In genomic region chr3:117892431-117892841, GRCh38 we compare ENCODE assay signal across 19 cellular contexts.
DNase-seq lines count a peak whose midpoint lies in the region; ATAC-seq and TF ChIP-seq lines count a peak whose summit lies in the region.
"Had no signal": no experiment of that assay in that cellular context is flagged by ENCODE, and none has a peak within 500 bp of the region (broad histone marks: within the 10 kb centered on the region; RNA-seq: fewer than 3 reads in every experiment).

No MANE protein-coding gene starts in this region.

- H3K27ac ChIP-seq in RWPE2 (ENCODE audit: poor library complexity, severe bottlenecking): no peak overlapping the region
- no peak overlapping the region for H3K27ac ChIP-seq in SJCRH30
- H3K27ac ChIP-seq: 22Rv1, body of pancreas, thoracic aorta had no signal

- H3K9me3 ChIP-seq in RWPE2 (ENCODE audit: severe bottlenecking): no peaks in the 10 kb centered on the region
- 0 out of 2 replicates have a peak, but pooled peaks cover 3% of the 10 kb centered on the region for H3K9me3 ChIP-seq in SJCRH30 (replicated peaks)
- H3K9me3 ChIP-seq: body of pancreas, Caco-2, thoracic aorta had no signal

- ATAC-seq in RWPE2 (ENCODE audit: low read depth): 0 out of 3 replicates have a peak, but pooled peaks have one; percentile 27
- ATAC-seq: body of pancreas; left colon; naive thymus-derived CD8-positive, alpha-beta T cell had no signal

- no peaks in the 10 kb centered on the region for H3K27me3 ChIP-seq in RWPE2 (ENCODE audit: insufficient read depth, poor library complexity, severe bottlenecking)
- H3K27me3 ChIP-seq in SJCRH30: no peaks in the 10 kb centered on the region
- H3K27me3 ChIP-seq: body of pancreas had no signal

- H3K36me3 ChIP-seq in RWPE2 (ENCODE audit: low read depth) (no peaks in the 10 kb centered on the region), SJCRH30 (no peaks in the 10 kb centered on the region)
- H3K36me3 ChIP-seq: thoracic aorta had no signal

- DNase-seq in DMS53 (lab: John Stamatoyannopoulos, UW) (peak; percentile 2), DMS53 treated with DMSO at 0.1 percent for 48 hours (lab: John Stamatoyannopoulos, UW; ENCODE audit: unreplicated experiment) (no peak), RWPE2 (ENCODE audit: low spot score) (no peak), fibroblast of mammary gland (ENCODE audit: low read depth) (peak; percentile 70), pons (ENCODE audit: low spot score) (peak; percentile 29), SW480 (ENCODE audit: low spot score) (no peak), SJCRH30 (no peak)
- no peak for DNase-seq in activated CD4-positive, alpha-beta T cell treated with anti-CD3 and anti-CD28 coated beads for 48 hours
- DNase-seq: activated effector memory CD4-positive, alpha-beta T cell treated with anti-CD3 and anti-CD28 coated beads, Interleukin-2, amount 50 U/mL, for 16 hours; Caco-2; left colon; naive thymus-derived CD8-positive, alpha-beta T cell; NCI-H187; NCI-H524 treated with DMSO at 0.1 percent for 48 hours; OCI-M1; stimulated activated CD4-positive, alpha-beta T cell treated with anti-CD3 and anti-CD28 coated beads, Interleukin-1b, Interleukin-23, amount 100 ng/mL, for 48 hours had no signal

- TF ChIP-seq CTCF in RWPE2 (IDR thresholded peaks at IDR 0.05; ENCODE audit: poor library complexity, severe bottlenecking): no peak
- TF ChIP-seq CTCF in fibroblast of mammary gland (conservative IDR thresholded peaks at IDR 0.05; ENCODE audit: control insufficient read depth, insufficient read depth, low read depth, low read length): no peak

- no peaks in the 10 kb centered on the region for H3K4me1 ChIP-seq in RWPE2 (ENCODE audit: insufficient read depth, poor library complexity, severe bottlenecking)
- H3K4me1 ChIP-seq in SJCRH30: no peaks in the 10 kb centered on the region
- H3K4me1 ChIP-seq: body of pancreas, Caco-2 had no signal

- H3K4me3 ChIP-seq in RWPE2 (ENCODE audit: severe bottlenecking) (no peak overlapping the region), fibroblast of mammary gland (ENCODE audit: control insufficient read depth, low read depth, low read length) (no peak overlapping the region), SJCRH30 (no peak overlapping the region)
- H3K4me3 ChIP-seq: body of pancreas, thoracic aorta had no signal

Comparison
In these comparisons a context has a peak if more than half of its experiments do, and no peak if none do; other contexts are left out.
1. DNase-seq: peak in DMS53 (single experiment), fibroblast of mammary gland (single experiment) and pons (single experiment); none in DMS53 treated with DMSO at 0.1 percent for 48 hours (single experiment), RWPE2 (single experiment), activated CD4-positive, alpha-beta T cell treated with anti-CD3 and anti-CD28 coated beads for 48 hours (single experiment), SW480 (single experiment) and SJCRH30 (0 of 2).